9 cellular contexts compared by ENCODE assay signal in genomic region chr2:157055660-157056199, GRCh38.
DNase-seq lines count a peak whose midpoint lies in the region; ATAC-seq and TF ChIP-seq lines count a peak whose summit lies in the region.
"Had no signal": no experiment of that assay in that cellular context is flagged by ENCODE, and none has a peak within 500 bp of the region (broad histone marks: within the 10 kb centered on the region; RNA-seq: fewer than 3 reads in every experiment).

No MANE protein-coding gene starts in this region.

- no peaks in the 10 kb centered on the region for H3K36me3 ChIP-seq in spleen
- no peaks in the 10 kb centered on the region for H3K36me3 ChIP-seq in CD8-positive, alpha-beta memory T cell (ENCODE audit: insufficient read depth, low read length)
- H3K36me3 ChIP-seq: neutrophil had no signal

- H3K4me1 Mint-ChIP-seq in CD8-positive, alpha-beta memory T cell = no peaks in the 10 kb centered on the region

- 16 to 42% (median 19%) methylated on average over 2 of the region's 2 CpGs for WGBS in spleen, 5 donors

- POLR2A ChIA-PET in CD8-positive, alpha-beta memory T cell (lab: Charles Lee) = no interaction called here

- no peak for TF ChIP-seq POLR2A in spleen (IDR thresholded peaks at IDR 0.05)

- DNase-seq in NCI-H2029 treated with DMSO at 0.1 percent for 48 hours (lab: John Stamatoyannopoulos, UW) = peak; percentile 29
- no peak for DNase-seq in NCI-H2029 (lab: John Stamatoyannopoulos, UW)
- peak; percentile 30 for DNase-seq in NCI-H748 treated with DMSO at 0.1 percent for 48 hours (lab: John Stamatoyannopoulos, UW)
- DNase-seq in epithelial cell of proximal tubule (ENCODE audit: low read depth) = no peak
- no peak for DNase-seq in spleen
- DNase-seq in omental fat pad (ENCODE audit: low spot score) = no peak
- DNase-seq in CD8-positive, alpha-beta memory T cell = no peak

- no peaks in the 10 kb centered on the region for H3K9me3 Mint-ChIP-seq in CD8-positive, alpha-beta memory T cell

- no peak overlapping the region for H3K27ac Mint-ChIP-seq in CD8-positive, alpha-beta memory T cell

- H3K27ac ChIP-seq in spleen = peak overlapping the region; percentile 36 to 76 (median 65)
- H3K27ac ChIP-seq in CD8-positive, alpha-beta memory T cell (ENCODE audit: low read depth, low read length) = no peak overlapping the region
- H3K27ac ChIP-seq: neutrophil had no signal

- TF ChIP-seq CTCF in epithelial cell of proximal tubule (conservative IDR thresholded peaks at IDR 0.05; ENCODE audit: low read depth, low read length) (peak; percentile 59), spleen (IDR thresholded peaks at IDR 0.05 in 8 of 11, conservative IDR thresholded peaks at IDR 0.05 in 3 of 11) (peak in 8 of 11 experiments; percentile 19 to 53 (median 46)), omental fat pad (IDR thresholded peaks at IDR 0.05) (no peak)

- no peak for ATAC-seq in HG03521 (IDR thresholded peaks at IDR 0.05; ENCODE audit: unreplicated experiment)
- no peak for ATAC-seq in omental fat pad (ENCODE audit: low FRiP score)

- H3K36me3 Mint-ChIP-seq in CD8-positive, alpha-beta memory T cell = no peaks in the 10 kb centered on the region

- no peak overlapping the region for H3K4me3 Mint-ChIP-seq in CD8-positive, alpha-beta memory T cell

- no peaks in the 10 kb centered on the region for H3K27me3 ChIP-seq in spleen (replicated peaks in 1 of 7)
- no peaks in the 10 kb centered on the region for H3K27me3 ChIP-seq in CD8-positive, alpha-beta memory T cell (ENCODE audit: insufficient read depth, low read length, poor library complexity, severe bottlenecking)
- H3K27me3 ChIP-seq: neutrophil had no signal

- H3K27me3 Mint-ChIP-seq in CD8-positive, alpha-beta memory T cell = no peaks in the 10 kb centered on the region

- no peaks in the 10 kb centered on the region for H3K9me3 ChIP-seq in spleen
- no peaks in the 10 kb centered on the region for H3K9me3 ChIP-seq in CD8-positive, alpha-beta memory T cell (ENCODE audit: low read length)
- H3K9me3 ChIP-seq: neutrophil had no signal

- intact Hi-C loops in spleen (cut with DNase I; ENCODE audit: low total_unique reads) = no loop called here

- H3K4me1 ChIP-seq in spleen = peaks cover 0 to 3% (median 0%) of the 10 kb centered on the region in 6 donors
- no peaks in the 10 kb centered on the region for H3K4me1 ChIP-seq in CD8-positive, alpha-beta memory T cell (ENCODE audit: insufficient read depth, low read length)

- H3K4me3 ChIP-seq in epithelial cell of proximal tubule (ENCODE audit: low read depth, low read length) (no peak overlapping the region), spleen (peak overlapping the region in 6 of 8 donors; percentile 4 to 52 (median 20))
- no peak overlapping the region for H3K4me3 ChIP-seq in CD8-positive, alpha-beta memory T cell (ENCODE audit: low read length)

- CTCF ChIA-PET in CD8-positive, alpha-beta memory T cell (lab: Charles Lee) = no interaction called here

Comparison
In these comparisons a context has a peak if more than half of its experiments do, and no peak if none do; other contexts are left out.
1. DNase-seq: peak in NCI-H2029 treated with DMSO at 0.1 percent for 48 hours (single experiment) and NCI-H748 treated with DMSO at 0.1 percent for 48 hours (single experiment); none in NCI-H2029 (single experiment), epithelial cell of proximal tubule (single experiment), spleen (single experiment), omental fat pad (single experiment) and CD8-positive, alpha-beta memory T cell (0 of 5).
2. H3K4me3 ChIP-seq: peak in spleen (6 of 8); none in epithelial cell of proximal tubule (single experiment) and CD8-positive, alpha-beta memory T cell (single experiment).
3. CTCF ChIP-seq: peak in epithelial cell of proximal tubule (single experiment) and spleen (8 of 11); none in omental fat pad (0 of 3).